In genomic region chr12:109968032-109968420, GRCh38 we compare ENCODE assay signal across 17 cellular contexts. TPM values are rescaled to one million over a fixed set of nuclear protein-coding genes. Genes with fewer than 3 reads are reported as not detected.
A peak's percentile ranks its signal among the peaks of the same experiment; 100 is the strongest.
DNase-seq lines count a peak whose midpoint lies in the region; ATAC-seq, FAIRE-seq and TF ChIP-seq lines count a peak whose summit lies in the region.
"Had no signal": no experiment of that assay in that cellular context is flagged by ENCODE, and none has a peak within 500 bp of the region (broad histone marks: within the 10 kb centered on the region; RNA-seq: fewer than 3 reads in every experiment).

No MANE protein-coding gene starts in this region.

- H3K4me1 ChIP-seq in Peyer's patch: peaks cover 0 to 25% (median 2%) of the 10 kb centered on the region in 4 donors
- H3K4me1 ChIP-seq in small intestine (ENCODE audit: control insufficient read depth in 2 of 2, insufficient read depth in 1 of 2, low read depth in 1 of 2, low read length in 1 of 2): peaks cover 0 to 4% of the 10 kb centered on the region in 2 donors
- H3K4me1 ChIP-seq: A549 had no signal

- FAIRE-seq in small intestine (lab: Jason Lieb, UNC): no peak
- FAIRE-seq: astrocyte had no signal

- no peak for DNase-seq in activated CD4-positive, alpha-beta T cell treated with anti-CD3 and anti-CD28 coated beads, Interleukin-2, amount 10 ng/mL, durations not matched to agents 24 days and 14 days
- no peak for DNase-seq in activated CD4-positive, alpha-beta T cell treated with anti-CD3 and anti-CD28 coated beads for 48 hours
- DNase-seq in Peyer's patch (no peak), small intestine (peak; percentile 65)
- DNase-seq in central memory CD4-positive, alpha-beta T cell: peak; percentile 28
- no peak for DNase-seq in stimulated activated CD4-positive, alpha-beta T cell treated with anti-CD3 and anti-CD28 coated beads, Interleukin-2, amount 100 ng/mL, for 24 hours
- DNase-seq: cortex of kidney, Karpas-422, kidney glomerular epithelial cell, NCI-H146, OCI-M1 had no signal

- peak overlapping the region; percentile 44 for H3K4me3 Mint-ChIP-seq in activated CD4-positive, alpha-beta T cell treated with anti-CD3 and anti-CD28 coated beads, Interleukin-2, amount 10 ng/mL, durations not matched to agents 24 days and 14 days

- H3K27me3 Mint-ChIP-seq in activated CD4-positive, alpha-beta T cell treated with anti-CD3 and anti-CD28 coated beads, Interleukin-2, amount 10 ng/mL, durations not matched to agents 24 days and 14 days: no peaks in the 10 kb centered on the region
- H3K27me3 Mint-ChIP-seq: progenitor cell of endocrine pancreas had no signal

- H3K4me1 Mint-ChIP-seq in activated CD4-positive, alpha-beta T cell treated with anti-CD3 and anti-CD28 coated beads, Interleukin-2, amount 10 ng/mL, durations not matched to agents 24 days and 14 days: peaks cover 22% of the 10 kb centered on the region

- no peaks in the 10 kb centered on the region for H3K27me3 ChIP-seq in Peyer's patch
- no peaks in the 10 kb centered on the region for H3K27me3 ChIP-seq in small intestine (ENCODE audit: control insufficient read depth in 2 of 2, insufficient read depth in 2 of 2, low read length in 2 of 2)

- 18 to 45% (median 29%) methylated on average over 2 of the region's 2 CpGs for WGBS in small intestine, 3 donors

- intact Hi-C loops in activated CD4-positive, alpha-beta T cell treated with anti-CD3 and anti-CD28 coated beads, Interleukin-2, amount 10 ng/mL, durations not matched to agents 24 days and 14 days (cut with micrococcal nuclease): loop anchor here (2.0 kb wide), 1 partner anchor 21 kb away; no protein-coding TSS in a partner anchor

- peak overlapping the region; percentile 42 to 79 (median 61) for H3K27ac ChIP-seq in Peyer's patch
- peak overlapping the region; percentile 58 to 85 for H3K27ac ChIP-seq in small intestine (ENCODE audit: low read depth in 1 of 2, low read length in 1 of 2)
- H3K27ac ChIP-seq: A549 had no signal

- no peak for TF ChIP-seq CTCF in Peyer's patch (IDR thresholded peaks at IDR 0.05)

- H3K9me3 ChIP-seq in Peyer's patch: no peaks in the 10 kb centered on the region
- H3K9me3 ChIP-seq in small intestine (ENCODE audit: control insufficient read depth, low read depth): no peaks in the 10 kb centered on the region
- H3K9me3 ChIP-seq: A549 had no signal

- H3K27ac Mint-ChIP-seq in activated CD4-positive, alpha-beta T cell treated with anti-CD3 and anti-CD28 coated beads, Interleukin-2, amount 10 ng/mL, durations not matched to agents 24 days and 14 days: peak overlapping the region; percentile 76
- H3K27ac Mint-ChIP-seq: progenitor cell of endocrine pancreas had no signal

- no peaks in the 10 kb centered on the region for H3K9me3 Mint-ChIP-seq in activated CD4-positive, alpha-beta T cell treated with anti-CD3 and anti-CD28 coated beads, Interleukin-2, amount 10 ng/mL, durations not matched to agents 24 days and 14 days

- H3K36me3 Mint-ChIP-seq in activated CD4-positive, alpha-beta T cell treated with anti-CD3 and anti-CD28 coated beads, Interleukin-2, amount 10 ng/mL, durations not matched to agents 24 days and 14 days (ENCODE audit: low read depth): peaks cover 57% of the 10 kb centered on the region

- peaks cover 0 to 53% (median 0%) of the 10 kb centered on the region in 3 donors for H3K36me3 ChIP-seq in Peyer's patch
- peaks cover 3 to 4% of the 10 kb centered on the region in 2 donors for H3K36me3 ChIP-seq in small intestine (ENCODE audit: control insufficient read depth in 2 of 2, insufficient read depth in 2 of 2, low read length in 2 of 2)

- TF ChIP-seq POLR2A in Peyer's patch (IDR thresholded peaks at IDR 0.05): no peak

- ATAC-seq in GM21360 (IDR thresholded peaks at IDR 0.05; ENCODE audit: unreplicated experiment): no peak
- no peak for ATAC-seq in GM19351 (IDR thresholded peaks at IDR 0.05; ENCODE audit: unreplicated experiment)
- ATAC-seq: SK-N-SH treated with all-trans-retinoic acid at 6 μM for 48 hours had no signal

- H3K4me3 ChIP-seq in Peyer's patch: peak overlapping the region in 1 of 4 donors; percentile 27
- H3K4me3 ChIP-seq in small intestine (ENCODE audit: low read depth in 1 of 2, low read length in 2 of 2): peak overlapping the region in 1 of 2 donors; percentile 14
- H3K4me3 ChIP-seq: A549 had no signal

RNA-seq across cellular contexts. Expression of gene GIT2, which starts 28.1 kb away (rescaled TPM):
- 87.1 and 88.6 TPM in 2 replicates for total RNA-seq in activated CD4-positive, alpha-beta T cell treated with anti-CD3 and anti-CD28 coated beads, Interleukin-2, amount 10 ng/mL, durations not matched to agents 24 days and 14 days
- 100 to 1,000 TPM in 1 of 4 donors, 10 to 100 TPM in 3; 55.0 to 107 (median 79.8) TPM for total RNA-seq in Peyer's patch
- polyA plus RNA-seq in small intestine: 10 to 100 TPM in 1 of 3 donors, 1 to 10 TPM in 2; 7.0 to 10.7 (median 7.4) TPM

RNA-seq across cellular contexts. Expression of gene ANKRD13A, which starts 31.2 kb away (rescaled TPM):
- 60.6 and 62.5 TPM in 2 replicates for total RNA-seq in activated CD4-positive, alpha-beta T cell treated with anti-CD3 and anti-CD28 coated beads, Interleukin-2, amount 10 ng/mL, durations not matched to agents 24 days and 14 days
- total RNA-seq in Peyer's patch: 100 to 1,000 TPM in 1 of 4 donors, 10 to 100 TPM in 3; 81.3 to 124 (median 92.1) TPM
- polyA plus RNA-seq in small intestine: 10 to 100 TPM; 15.5 to 23.7 (median 18.6) TPM

Comparison
In these comparisons a context has a peak if more than half of its experiments do, and no peak if none do; other contexts are left out.
1. DNase-seq: peak in central memory CD4-positive, alpha-beta T cell (single experiment) and small intestine (single experiment); none in activated CD4-positive, alpha-beta T cell treated with anti-CD3 and anti-CD28 coated beads, Interleukin-2, amount 10 ng/mL, durations not matched to agents 24 days and 14 days (single experiment), activated CD4-positive, alpha-beta T cell treated with anti-CD3 and anti-CD28 coated beads for 48 hours (single experiment), Peyer's patch (0 of 3) and stimulated activated CD4-positive, alpha-beta T cell treated with anti-CD3 and anti-CD28 coated beads, Interleukin-2, amount 100 ng/mL, for 24 hours (0 of 2).